In genomic region chr4:72567821-72568620, GRCh38 we compare ENCODE assay signal across 8 cellular contexts. TPM values are rescaled to one million over a fixed set of nuclear protein-coding genes. Genes with fewer than 3 reads are reported as not detected.
DNase-seq lines count a peak whose midpoint lies in the region; ATAC-seq and TF ChIP-seq lines count a peak whose summit lies in the region.

No MANE protein-coding gene starts in this region.

- H3K27me3 Mint-ChIP-seq in immature natural killer cell (ENCODE audit: low read depth in 3 of 3): peaks cover 11 to 17% (median 11%) of the 10 kb centered on the region in 3 donors

- H3K27ac ChIP-seq in skeletal muscle tissue (ENCODE audit: low read depth, low read length): peak overlapping the region; percentile 67

- H3K4me1 Mint-ChIP-seq in immature natural killer cell: peaks cover 10 to 20% of the 10 kb centered on the region in 2 donors

- H3K4me3 Mint-ChIP-seq in immature natural killer cell: peak overlapping the region; percentile 25 to 56 (median 48)

- peak overlapping the region; percentile 65 for H3K4me3 ChIP-seq in cardiac fibroblast (replicated peaks in 1 of 2; ENCODE audit: low read depth in 2 of 2, low read length in 2 of 2)
- H3K4me3 ChIP-seq in skeletal muscle tissue (ENCODE audit: low read length in 3 of 3): peak overlapping the region; percentile 71 to 87 (median 83)

- peak; percentile 39 for TF ChIP-seq CTCF in cardiac fibroblast (IDR thresholded peaks at IDR 0.05; ENCODE audit: low read depth, low read length)

- H3K9ac ChIP-seq in skeletal muscle tissue (ENCODE audit: low read depth in 1 of 3, low read length in 3 of 3): peak overlapping the region; percentile 46 to 72 (median 52)

- peaks cover 0 to 23% (median 11%) of the 10 kb centered on the region in 6 donors for H3K9me3 Mint-ChIP-seq in immature natural killer cell

- H3K4me1 ChIP-seq in skeletal muscle tissue (ENCODE audit: control insufficient read depth in 3 of 3, insufficient read depth in 3 of 3, low read length in 3 of 3): peaks cover 2 to 5% (median 4%) of the 10 kb centered on the region in 3 donors

- H3K36me3 Mint-ChIP-seq in immature natural killer cell: peaks cover 0 to 6% (median 0%) of the 10 kb centered on the region in 3 donors

- H3K27me3 ChIP-seq in skeletal muscle tissue (ENCODE audit: control insufficient read depth in 3 of 3, insufficient read depth in 3 of 3, low read length in 3 of 3): peaks cover 0 to 6% (median 0%) of the 10 kb centered on the region in 3 donors

- DNase-seq in NCI-H2081 (lab: John Stamatoyannopoulos, UW): peak; percentile 2 to 17
- no peak for DNase-seq in NCI-H2081 treated with DMSO at 0.1 percent for 48 hours (lab: John Stamatoyannopoulos, UW)
- DNase-seq in cardiac fibroblast (ENCODE audit: low read depth in 2 of 2): peak; percentile 64 to 85
- no peak for DNase-seq in immature natural killer cell

- no peaks in the 10 kb centered on the region for H3K36me3 ChIP-seq in skeletal muscle tissue (ENCODE audit: control insufficient read depth in 3 of 3, insufficient read depth in 3 of 3, low read length in 3 of 3)

- H3K9me3 ChIP-seq in skeletal muscle tissue (ENCODE audit: control insufficient read depth in 3 of 3, low read length in 3 of 3): no peaks in the 10 kb centered on the region

- H3K27ac Mint-ChIP-seq in immature natural killer cell: no peak overlapping the region

- ATAC-seq in HG02588 (IDR thresholded peaks at IDR 0.05; ENCODE audit: unreplicated experiment): peak; percentile 37
- no peak for ATAC-seq in GM19324 (IDR thresholded peaks at IDR 0.05; ENCODE audit: low FRiP score, unreplicated experiment)

TF ChIP-seq in PFSK-1, 5 proteins besides CTCF, POLR2A, EP300 and RAD21:
- TF ChIP-seq SIN3A (IDR thresholded peaks at IDR 0.05; ENCODE audit: borderline replicate concordance, insufficient read depth, low read length) (peak; percentile 84; the same call in 1 of the 2 replicates), REST (IDR thresholded peaks at IDR 0.05; ENCODE audit: insufficient read depth in 1 of 2, low read depth in 2 of 2, low read length in 2 of 2) (no peak), TAF1 (IDR thresholded peaks at IDR 0.05; ENCODE audit: borderline replicate concordance, insufficient read depth, low read length) (no peak), FOXP2 (optimal IDR thresholded peaks at IDR 0.05; ENCODE audit: borderline replicate concordance, extremely low read depth, extremely low read length, insufficient read depth) (no peak), POLR2AphosphoS5 (IDR thresholded peaks at IDR 0.05; ENCODE audit: low read depth, low read length) (peak; percentile 60; the same call in 1 of the 2 replicates)

RNA-seq across cellular contexts. Expression of gene ADAMTS3, which starts 1.0 kb away (rescaled TPM):
- 1.2 TPM for polyA plus RNA-seq in PFSK-1 (2012; ENCODE audit: insufficient read length, low read depth)
- polyA plus RNA-seq in immature natural killer cell: not detected
- total RNA-seq in skeletal muscle tissue: 2.1 TPM

Comparison
In these comparisons a context has a peak if more than half of its experiments do, and no peak if none do; other contexts are left out.
1. DNase-seq: peak in NCI-H2081 (2 of 2) and cardiac fibroblast (2 of 2); none in NCI-H2081 treated with DMSO at 0.1 percent for 48 hours (single experiment) and immature natural killer cell (0 of 3).